In genomic region chr21:29433366-29434059, GRCh38 we compare ENCODE assay signal across 18 cellular contexts.
A peak's percentile ranks its signal among the peaks of the same experiment; 100 is the strongest.
DNase-seq lines count a peak whose midpoint lies in the region; ATAC-seq and TF ChIP-seq lines count a peak whose summit lies in the region.
"Had no signal": no experiment of that assay in that cellular context is flagged by ENCODE, and none has a peak within 500 bp of the region (broad histone marks: within the 10 kb centered on the region; RNA-seq: fewer than 3 reads in every experiment).

No MANE protein-coding gene starts in this region.

- intact Hi-C loops in Caco-2 (cut with micrococcal nuclease; ENCODE audit: unreplicated experiment): no loop called here
- intact Hi-C loops in activated CD4-positive, alpha-beta memory T cell treated with anti-CD3 and anti-CD28 coated beads for 36 hours (cut with micrococcal nuclease): loop anchor here (1.0 to 10.0 kb wide), 3 partner anchors 91 to 221 kb away; no protein-coding TSS in a partner anchor

- BruUV-seq in Caco-2 (replicated peaks; lab: Mats Ljungman, UMichigan): no TSS peak

- peaks cover 21% of the 10 kb centered on the region; the same call in 1 of the 2 replicates for H3K4me1 ChIP-seq in Caco-2

- no peaks in the 10 kb centered on the region; the same call in 1 of the 2 replicates for H3K36me3 ChIP-seq in Caco-2 (ENCODE audit: control insufficient read depth, insufficient read depth, low read length)
- H3K36me3 ChIP-seq: suprapubic skin had no signal

- H3K4me1 Mint-ChIP-seq in Caco-2 (ENCODE audit: low read depth, unreplicated experiment): peaks cover 31% of the 10 kb centered on the region
- H3K4me1 Mint-ChIP-seq in activated CD4-positive, alpha-beta memory T cell treated with anti-CD3 and anti-CD28 coated beads for 36 hours (ENCODE audit: low read depth): peaks cover 36% of the 10 kb centered on the region

- no peak for TF ChIP-seq CTCF in Caco-2 (IDR thresholded peaks at IDR 0.05; ENCODE audit: insufficient read depth in 1 of 2, low read depth in 1 of 2, low read length in 1 of 2, severe bottlenecking in 1 of 2, unreplicated experiment in 1 of 2)
- no peak for TF ChIP-seq CTCF in omental fat pad (IDR thresholded peaks at IDR 0.05)

- no peaks in the 10 kb centered on the region for H3K36me3 Mint-ChIP-seq in Caco-2 (ENCODE audit: insufficient read depth, unreplicated experiment)
- H3K36me3 Mint-ChIP-seq in activated CD4-positive, alpha-beta memory T cell treated with anti-CD3 and anti-CD28 coated beads for 36 hours: peaks cover 7% of the 10 kb centered on the region
- H3K36me3 Mint-ChIP-seq: natural killer cell treated with Interleukin-12 subunit alpha and Interleukin-12 subunit beta and Interleukin-15 and Interleukin-18, amount 100 ng/mL, for 72 hours had no signal

- no peaks in the 10 kb centered on the region for H3K9me3 ChIP-seq in Caco-2
- H3K9me3 ChIP-seq: suprapubic skin had no signal

- H3K4me3 Mint-ChIP-seq in Caco-2 (ENCODE audit: unreplicated experiment): no peak overlapping the region
- H3K4me3 Mint-ChIP-seq in activated CD4-positive, alpha-beta memory T cell treated with anti-CD3 and anti-CD28 coated beads for 36 hours: no peak overlapping the region
- H3K4me3 Mint-ChIP-seq: activated naive CD8-positive, alpha-beta T cell treated with anti-CD3 and anti-CD28 coated beads, Interleukin-2, amount 10 ng/mL, durations not matched to agents 7 days and 5 days; B cell; natural killer cell treated with Interleukin-12 subunit alpha and Interleukin-12 subunit beta and Interleukin-15 and Interleukin-18, amount 100 ng/mL, for 72 hours had no signal

- no peak for DNase-seq in Caco-2
- no peak for DNase-seq in HEK293T (ENCODE audit: extremely low spot score)
- peak; percentile 46 for DNase-seq in dedifferentiated amniotic fluid mesenchymal stem cell (ENCODE audit: extremely low spot score)
- DNase-seq in omental fat pad (ENCODE audit: low spot score): no peak
- DNase-seq in activated CD4-positive, alpha-beta memory T cell treated with anti-CD3 and anti-CD28 coated beads for 36 hours: no peak
- DNase-seq in T-helper 9 cell: no peak
- DNase-seq in NCI-H2196 treated with DMSO at 0.1 percent for 48 hours (lab: John Stamatoyannopoulos, UW; ENCODE audit: unreplicated experiment): no peak
- DNase-seq: activated naive CD8-positive, alpha-beta T cell treated with anti-CD3 and anti-CD28 coated beads, Interleukin-2, amount 10 ng/mL, durations not matched to agents 7 days and 5 days; NCI-H1417 treated with DMSO at 0.1 percent for 48 hours; stimulated activated CD4-positive, alpha-beta T cell treated with anti-CD3 and anti-CD28 coated beads, Interleukin-4, amount 100 ng/mL, for 4 hours had no signal

- no peaks in the 10 kb centered on the region for H3K9me3 Mint-ChIP-seq in Caco-2 (ENCODE audit: unreplicated experiment)
- H3K9me3 Mint-ChIP-seq in activated CD4-positive, alpha-beta memory T cell treated with anti-CD3 and anti-CD28 coated beads for 36 hours: no peaks in the 10 kb centered on the region
- H3K9me3 Mint-ChIP-seq: memory B cell; natural killer cell treated with Interleukin-12 subunit alpha and Interleukin-12 subunit beta and Interleukin-15 and Interleukin-18, amount 100 ng/mL, for 72 hours had no signal

- POLR2A ChIA-PET in Caco-2 (lab: Charles Lee) (no interaction called here), HEK293T (lab: Yijun Ruan, JAX) (no interaction called here)
- POLR2A ChIA-PET in activated CD4-positive, alpha-beta memory T cell treated with anti-CD3 and anti-CD28 coated beads for 36 hours (lab: Charles Lee): no interaction called here

- H3K4me3 ChIP-seq in Caco-2 (ENCODE audit: low read depth, low read length): no peak overlapping the region
- H3K4me3 ChIP-seq: skin epidermis, suprapubic skin had no signal

- no peaks in the 10 kb centered on the region for H3K27me3 Mint-ChIP-seq in Caco-2 (ENCODE audit: insufficient read depth, unreplicated experiment)
- no peaks in the 10 kb centered on the region for H3K27me3 Mint-ChIP-seq in activated CD4-positive, alpha-beta memory T cell treated with anti-CD3 and anti-CD28 coated beads for 36 hours
- H3K27me3 Mint-ChIP-seq: activated naive CD8-positive, alpha-beta T cell treated with anti-CD3 and anti-CD28 coated beads, Interleukin-2, amount 10 ng/mL, durations not matched to agents 7 days and 5 days; B cell; memory B cell; natural killer cell treated with Interleukin-12 subunit alpha and Interleukin-12 subunit beta and Interleukin-15 and Interleukin-18, amount 100 ng/mL, for 72 hours had no signal

- H3K27ac Mint-ChIP-seq in Caco-2 (ENCODE audit: unreplicated experiment): peak overlapping the region; percentile 29
- no peak overlapping the region for H3K27ac Mint-ChIP-seq in activated CD4-positive, alpha-beta memory T cell treated with anti-CD3 and anti-CD28 coated beads for 36 hours
- H3K27ac Mint-ChIP-seq: activated naive CD8-positive, alpha-beta T cell treated with anti-CD3 and anti-CD28 coated beads, Interleukin-2, amount 10 ng/mL, durations not matched to agents 7 days and 5 days; B cell; memory B cell; natural killer cell treated with Interleukin-12 subunit alpha and Interleukin-12 subunit beta and Interleukin-15 and Interleukin-18, amount 100 ng/mL, for 72 hours had no signal

- H3K27me3 ChIP-seq in Caco-2 (replicated peaks; ENCODE audit: control insufficient read depth, insufficient read depth, low read length): no peaks in the 10 kb centered on the region
- H3K27me3 ChIP-seq: suprapubic skin had no signal

- ATAC-seq in omental fat pad (ENCODE audit: low FRiP score) (peak; percentile 52), GM18868 (IDR thresholded peaks at IDR 0.05; ENCODE audit: unreplicated experiment) (no peak)
- ATAC-seq: esophagus mucosa; natural killer cell treated with Interleukin-12 subunit alpha and Interleukin-12 subunit beta and Interleukin-15 and Interleukin-18, amount 100 ng/mL, for 72 hours; Panc1 had no signal

- CTCF ChIA-PET in Caco-2 (lab: Charles Lee) (no interaction called here), HEK293T (lab: Yijun Ruan, JAX) (no interaction called here)
- CTCF ChIA-PET in activated CD4-positive, alpha-beta memory T cell treated with anti-CD3 and anti-CD28 coated beads for 36 hours (lab: Charles Lee): no interaction called here

TF ChIP-seq in HEK293T, 16 proteins besides CTCF, POLR2A, EP300 and RAD21:
- TF ChIP-seq TARDBP (IDR thresholded peaks at IDR 0.05) (no peak), PKNOX1 (IDR thresholded peaks at IDR 0.05) (peak; percentile 16; the same call in 1 of the 2 replicates)
